18 cellular contexts compared by ENCODE assay signal in the genomic region with DNA sequence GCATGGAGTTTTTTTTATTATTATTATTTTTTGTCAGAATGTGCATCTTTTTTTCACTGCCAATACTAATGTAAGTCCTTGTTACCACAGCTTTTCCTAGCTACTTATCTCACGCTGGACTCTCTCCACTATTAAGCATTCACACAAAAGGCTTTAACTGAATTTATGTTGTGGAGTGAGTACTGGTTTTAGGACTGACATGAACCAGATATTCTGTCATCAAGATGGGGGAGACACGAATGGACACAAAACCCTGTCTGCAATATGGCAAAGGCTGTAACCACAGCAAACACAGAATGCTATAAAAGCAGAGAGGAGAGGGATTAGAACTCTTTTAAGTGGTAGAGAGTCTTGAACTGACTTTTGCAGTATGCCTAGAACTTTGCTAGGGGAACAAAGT.
"Had no signal": no experiment of that assay in that cellular context is flagged by ENCODE, and none has a peak within 500 bp of the region (broad histone marks: within the 10 kb centered on the region; RNA-seq: fewer than 3 reads in every experiment).

No MANE protein-coding gene starts in this region.

- H3K4me1 ChIP-seq: tibial nerve had no signal

- H3K4me3 ChIP-seq: tibial nerve had no signal

- H3K9me3 ChIP-seq: tibial nerve had no signal

- H3K9me3 Mint-ChIP-seq: activated naive CD4-positive, alpha-beta T cell treated with anti-CD3 and anti-CD28 coated beads for 36 hours; activated naive CD8-positive, alpha-beta T cell treated with anti-CD3 and anti-CD28 coated beads, Interleukin-2, amount 50 U/mL, for 24 hours; activated T-helper 2 cell treated with anti-CD3 and anti-CD28 coated beads, Interferon-gamma antibody, Interleukin-2, Interleukin-4, amounts not matched to agents 10 μg/mL and 5 μg/mL and 100 μg/mL, durations not matched to agents 14 hours and 24 hours and 36 hours; natural killer cell; stimulated activated memory B cell treated with anti-CD40 and anti-IgM and Interleukin-4, amounts not matched to agents 10 μg/mL and 1 μg/mL and 100 μg/mL, for 72 hours had no signal

- H3K27me3 ChIP-seq: tibial nerve had no signal

- FAIRE-seq: astrocyte, bronchial epithelial cell had no signal

- H3K36me3 Mint-ChIP-seq: stimulated activated memory B cell treated with anti-CD40 and anti-IgM and Interleukin-4, amounts not matched to agents 10 μg/mL and 1 μg/mL and 100 μg/mL, for 72 hours had no signal

- H3K27me3 Mint-ChIP-seq: activated naive CD8-positive, alpha-beta T cell treated with anti-CD3 and anti-CD28 coated beads, Interleukin-2, amount 50 U/mL, for 24 hours; effector memory CD8-positive, alpha-beta T cell had no signal

- H3K4me3 Mint-ChIP-seq: activated naive CD4-positive, alpha-beta T cell treated with anti-CD3 and anti-CD28 coated beads for 36 hours; activated naive CD8-positive, alpha-beta T cell treated with anti-CD3 and anti-CD28 coated beads, Interleukin-2, amount 50 U/mL, for 24 hours; effector memory CD8-positive, alpha-beta T cell; natural killer cell; stimulated activated memory B cell treated with anti-CD40 and anti-IgM and Interleukin-4, amounts not matched to agents 10 μg/mL and 1 μg/mL and 100 μg/mL, for 72 hours had no signal

- DNase-seq: activated CD4-positive, CD25-positive, alpha-beta regulatory T cell treated with anti-CD3 and anti-CD28 coated beads, Interleukin-2, amount 50 U/mL, for 72 hours; activated naive CD4-positive, alpha-beta T cell treated with anti-CD3 and anti-CD28 coated beads for 36 hours; activated naive CD8-positive, alpha-beta T cell treated with anti-CD3 and anti-CD28 coated beads, Interleukin-2, amount 50 U/mL, for 24 hours; activated T-cell treated with anti-CD3 and anti-CD28 coated beads for 4 hours; dermis blood vessel endothelial cell; effector memory CD8-positive, alpha-beta T cell; foreskin melanocyte; natural killer cell; nucleus accumbens; stimulated activated CD4-positive, alpha-beta T cell treated with anti-CD3 and anti-CD28 coated beads, Interleukin-12 subunit alpha, Interleukin-12 subunit beta, amount 100 ng/mL, for 4 hours; T-helper 1 cell; T1000 had no signal

- H3K27ac ChIP-seq: tibial nerve had no signal

- H3K27ac Mint-ChIP-seq: activated naive CD4-positive, alpha-beta T cell treated with anti-CD3 and anti-CD28 coated beads for 36 hours; activated naive CD8-positive, alpha-beta T cell treated with anti-CD3 and anti-CD28 coated beads, Interleukin-2, amount 50 U/mL, for 24 hours; activated T-helper 2 cell treated with anti-CD3 and anti-CD28 coated beads, Interferon-gamma antibody, Interleukin-2, Interleukin-4, amounts not matched to agents 10 μg/mL and 5 μg/mL and 100 μg/mL, durations not matched to agents 14 hours and 24 hours and 36 hours; effector memory CD8-positive, alpha-beta T cell; natural killer cell; stimulated activated memory B cell treated with anti-CD40 and anti-IgM and Interleukin-4, amounts not matched to agents 10 μg/mL and 1 μg/mL and 100 μg/mL, for 72 hours had no signal

- H3K36me3 ChIP-seq: tibial nerve had no signal

- ATAC-seq: activated naive CD8-positive, alpha-beta T cell treated with anti-CD3 and anti-CD28 coated beads, Interleukin-2, amount 50 U/mL, for 24 hours; effector memory CD8-positive, alpha-beta T cell; natural killer cell; sciatic nerve; stimulated activated memory B cell treated with anti-CD40 and anti-IgM and Interleukin-4, amounts not matched to agents 10 μg/mL and 1 μg/mL and 100 μg/mL, for 72 hours had no signal
